Comparison of ENCODE assay signal across 27 cellular contexts in the genomic region with DNA sequence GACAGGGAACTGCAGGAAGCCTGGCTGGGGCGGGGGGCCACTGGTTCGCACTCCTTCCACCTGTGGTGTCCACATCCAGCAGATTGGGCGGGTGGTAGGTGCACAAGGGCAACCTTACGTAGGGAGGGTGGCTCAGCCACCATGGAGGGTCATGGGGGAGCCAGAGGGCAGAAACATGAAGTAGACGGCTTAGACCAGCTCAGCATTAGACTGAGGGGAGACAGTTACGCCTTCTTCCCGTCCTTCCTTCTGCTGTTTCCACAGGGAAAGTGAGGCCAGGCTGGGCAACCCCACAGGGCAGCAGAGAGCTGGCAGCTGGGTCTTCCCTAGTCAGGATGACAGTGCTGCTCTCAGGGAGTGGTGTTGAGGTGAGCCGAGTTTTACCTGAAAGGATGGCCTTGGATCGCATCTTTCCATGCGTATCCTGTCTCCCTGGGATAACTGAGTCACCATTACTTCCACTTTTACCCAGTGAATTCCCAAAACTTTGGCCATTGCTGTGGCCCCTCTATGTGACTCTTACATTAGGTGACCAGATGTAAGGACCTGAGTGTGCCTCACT.
"Had no signal": no experiment of that assay in that cellular context is flagged by ENCODE, and none has a peak within 500 bp of the region (broad histone marks: within the 10 kb centered on the region; RNA-seq: fewer than 3 reads in every experiment).

No MANE protein-coding gene starts in this region.

- H3K4me3 Mint-ChIP-seq: activated CD4-positive, alpha-beta T cell treated with anti-CD3 and anti-CD28 coated beads, Interleukin-2, amount 10 ng/mL, durations not matched to agents 24 days and 14 days; activated CD8-positive, alpha-beta T cell treated with anti-CD3 and anti-CD28 coated beads for 36 hours; activated naive CD8-positive, alpha-beta T cell; activated naive CD8-positive, alpha-beta T cell treated with anti-CD3 and anti-CD28 coated beads, Interleukin-2, amount 50 U/mL, for 24 hours; activated T-cell treated with anti-CD3 and anti-CD28 coated beads, Interleukin-2, amount 50 U/mL, for 24 hours; brain had no signal

- H3K27ac ChIP-seq: KMS-11, SJCRH30, SK-N-MC had no signal

- H3K9ac ChIP-seq: KMS-11 had no signal

- H3K36me3 Mint-ChIP-seq: activated naive CD8-positive, alpha-beta T cell; brain had no signal

- H3K4me1 ChIP-seq: SJCRH30 had no signal

- H3K4me3 ChIP-seq: SJCRH30, SK-N-MC had no signal

- H3K27ac Mint-ChIP-seq: activated CD4-positive, alpha-beta T cell treated with anti-CD3 and anti-CD28 coated beads, Interleukin-2, amount 10 ng/mL, durations not matched to agents 24 days and 14 days; activated CD8-positive, alpha-beta T cell treated with anti-CD3 and anti-CD28 coated beads for 36 hours; activated naive CD8-positive, alpha-beta T cell; activated naive CD8-positive, alpha-beta T cell treated with anti-CD3 and anti-CD28 coated beads, Interleukin-2, amount 50 U/mL, for 24 hours; activated T-cell treated with anti-CD3 and anti-CD28 coated beads, Interleukin-2, amount 50 U/mL, for 24 hours; activated T-helper 2 cell treated with anti-CD3 and anti-CD28 coated beads, Interferon-gamma antibody, Interleukin-2, Interleukin-4, amounts not matched to agents 10 μg/mL and 5 μg/mL and 100 μg/mL, durations not matched to agents 14 hours and 24 hours and 36 hours; brain had no signal

- FAIRE-seq: bronchial epithelial cell had no signal

- H3K9me3 Mint-ChIP-seq: activated CD4-positive, alpha-beta T cell treated with anti-CD3 and anti-CD28 coated beads, Interleukin-2, amount 10 ng/mL, durations not matched to agents 24 days and 14 days; activated CD8-positive, alpha-beta T cell treated with anti-CD3 and anti-CD28 coated beads for 36 hours; activated naive CD8-positive, alpha-beta T cell treated with anti-CD3 and anti-CD28 coated beads, Interleukin-2, amount 50 U/mL, for 24 hours; activated T-cell treated with anti-CD3 and anti-CD28 coated beads, Interleukin-2, amount 50 U/mL, for 24 hours; activated T-helper 2 cell treated with anti-CD3 and anti-CD28 coated beads, Interferon-gamma antibody, Interleukin-2, Interleukin-4, amounts not matched to agents 10 μg/mL and 5 μg/mL and 100 μg/mL, durations not matched to agents 14 hours and 24 hours and 36 hours had no signal

- DNase-seq: activated CD4-positive, alpha-beta T cell treated with anti-CD3 and anti-CD28 coated beads, Interleukin-2, amount 10 ng/mL, durations not matched to agents 24 days and 14 days; activated CD4-positive, alpha-beta T cell treated with anti-CD3 and anti-CD28 coated beads, Interleukin-2, amount 50 U/mL, for 4 hours; activated CD8-positive, alpha-beta T cell treated with anti-CD3 and anti-CD28 coated beads for 36 hours; activated gamma-delta T cell; activated naive CD4-positive, alpha-beta T cell treated with Interleukin-2 at 50 U/mL for 16 hours; activated naive CD8-positive, alpha-beta T cell treated with anti-CD3 and anti-CD28 coated beads, Interleukin-2, amount 50 U/mL, for 24 hours; activated T-cell treated with anti-CD3 and anti-CD28 coated beads, Interleukin-2, amount 50 U/mL, for 24 hours; anterior cingulate cortex; caudate nucleus; MM.1S; MV-4-11; NCI-H1092; NCI-H1436 treated with DMSO at 0.1 percent for 48 hours; NCI-H1694 treated with DMSO at 0.1 percent for 48 hours; NCI-H2029; NCI-H345; NCI-H524 treated with DMSO at 0.1 percent for 48 hours; SHP77; SJCRH30; T1000 had no signal

- H3K36me3 ChIP-seq: SJCRH30 had no signal

- H3K27me3 ChIP-seq: SJCRH30 had no signal

- H3K4me2 ChIP-seq: KMS-11 had no signal

- H3K4me1 Mint-ChIP-seq: activated CD4-positive, alpha-beta T cell treated with anti-CD3 and anti-CD28 coated beads, Interleukin-2, amount 10 ng/mL, durations not matched to agents 24 days and 14 days had no signal

- ATAC-seq: activated CD8-positive, alpha-beta T cell treated with anti-CD3 and anti-CD28 coated beads for 36 hours; activated naive CD8-positive, alpha-beta T cell treated with anti-CD3 and anti-CD28 coated beads, Interleukin-2, amount 50 U/mL, for 24 hours; Panc1 had no signal

- H3K9me3 ChIP-seq: SJCRH30 had no signal
